In the genomic region with DNA sequence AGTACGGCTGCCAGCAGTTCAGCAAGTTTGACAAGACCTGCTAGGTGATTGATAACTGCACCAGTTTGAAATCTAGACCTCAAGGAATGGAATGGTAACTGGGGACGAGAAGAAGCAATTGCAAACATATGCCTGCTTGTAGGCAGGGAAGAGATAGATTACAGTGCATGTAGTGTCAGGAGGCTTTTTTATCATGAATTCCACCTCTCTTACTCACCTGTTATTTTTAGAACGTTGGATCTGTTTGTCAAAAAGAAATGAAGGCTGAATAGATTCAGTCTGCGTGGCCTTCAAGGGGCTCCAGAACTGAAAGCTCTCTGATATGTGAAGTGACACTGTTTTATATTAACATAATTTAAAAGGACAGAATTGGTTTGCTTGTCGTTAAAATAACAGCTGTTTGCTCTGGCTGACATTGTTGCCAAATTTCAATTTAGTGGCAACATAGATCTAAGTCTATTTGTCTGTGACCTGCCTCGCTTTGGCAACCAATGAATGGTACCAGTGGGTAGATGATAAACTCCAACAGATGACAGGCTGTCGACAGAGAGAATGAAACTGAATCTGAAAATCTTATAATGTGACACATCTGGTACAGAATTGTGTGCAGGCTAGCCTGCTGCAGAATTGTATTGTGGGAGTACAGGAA, we compare ENCODE assay signal across 8 cellular contexts.
DNase-seq lines count a peak whose midpoint lies in the region; ATAC-seq and TF ChIP-seq lines count a peak whose summit lies in the region.

No MANE protein-coding gene starts in this region.

- no peaks in the 10 kb centered on the region for H3K27me3 ChIP-seq in kidney epithelial cell (ENCODE audit: control insufficient read depth, insufficient read depth, low read length)

- H3K4me3 Mint-ChIP-seq in T-helper 1 cell treated with Interleukin-12 subunit alpha and Interleukin-12 subunit beta and Interleukin-4 antibody, amounts not matched to agents 30 μg/mL and 1 μg/mL, for 36 hours, result no peak overlapping the region
- H3K4me3 Mint-ChIP-seq in nephron progenitor cell, result no peak overlapping the region

- DNase-seq in AG08396 (ENCODE audit: low spot score) (peak; percentile 30), kidney epithelial cell (ENCODE audit: low read depth) (peak; percentile 34), nephron progenitor cell (no peak), amygdala (lab: John Stamatoyannopoulos, UW) (no peak), NCI-H128 (lab: John Stamatoyannopoulos, UW; ENCODE audit: unreplicated experiment) (no peak)

- ATAC-seq in GM18907 (IDR thresholded peaks at IDR 0.05; ENCODE audit: unreplicated experiment) (peak; percentile 99), HG03066 (IDR thresholded peaks at IDR 0.05; ENCODE audit: low read depth, unreplicated experiment) (peak; percentile 95)

- peak overlapping the region; percentile 13 for H3K27ac Mint-ChIP-seq in T-helper 1 cell treated with Interleukin-12 subunit alpha and Interleukin-12 subunit beta and Interleukin-4 antibody, amounts not matched to agents 30 μg/mL and 1 μg/mL, for 36 hours
- H3K27ac Mint-ChIP-seq in nephron progenitor cell, result no peak overlapping the region

- H3K36me3 ChIP-seq in kidney epithelial cell (ENCODE audit: control insufficient read depth, insufficient read depth, low read length), result no peaks in the 10 kb centered on the region

- H3K4me1 Mint-ChIP-seq in T-helper 1 cell treated with Interleukin-12 subunit alpha and Interleukin-12 subunit beta and Interleukin-4 antibody, amounts not matched to agents 30 μg/mL and 1 μg/mL, for 36 hours (ENCODE audit: low read depth), result peaks cover 8% of the 10 kb centered on the region
- peaks cover 18% of the 10 kb centered on the region for H3K4me1 Mint-ChIP-seq in nephron progenitor cell

- no peaks in the 10 kb centered on the region for H3K36me3 Mint-ChIP-seq in T-helper 1 cell treated with Interleukin-12 subunit alpha and Interleukin-12 subunit beta and Interleukin-4 antibody, amounts not matched to agents 30 μg/mL and 1 μg/mL, for 36 hours (ENCODE audit: low read depth)
- no peaks in the 10 kb centered on the region for H3K36me3 Mint-ChIP-seq in nephron progenitor cell (ENCODE audit: low read depth)

- no peaks in the 10 kb centered on the region for H3K9me3 Mint-ChIP-seq in T-helper 1 cell treated with Interleukin-12 subunit alpha and Interleukin-12 subunit beta and Interleukin-4 antibody, amounts not matched to agents 30 μg/mL and 1 μg/mL, for 36 hours
- no peaks in the 10 kb centered on the region for H3K9me3 Mint-ChIP-seq in nephron progenitor cell

- TF ChIP-seq CTCF in kidney epithelial cell (IDR thresholded peaks at IDR 0.05; ENCODE audit: insufficient read depth, low read length, poor library complexity, severe bottlenecking) (no peak), nephron progenitor cell (IDR thresholded peaks at IDR 0.05) (no peak)

- H3K27me3 Mint-ChIP-seq in T-helper 1 cell treated with Interleukin-12 subunit alpha and Interleukin-12 subunit beta and Interleukin-4 antibody, amounts not matched to agents 30 μg/mL and 1 μg/mL, for 36 hours (ENCODE audit: low read depth), result no peaks in the 10 kb centered on the region
- H3K27me3 Mint-ChIP-seq in nephron progenitor cell (ENCODE audit: low read depth, poor library complexity), result no peaks in the 10 kb centered on the region

- no peak overlapping the region for H3K4me3 ChIP-seq in kidney epithelial cell (ENCODE audit: low read depth, low read length)

Comparison
In these comparisons a context has a peak if more than half of its experiments do, and no peak if none do; other contexts are left out.
1. DNase-seq: peak in AG08396 (single experiment) and kidney epithelial cell (single experiment); none in nephron progenitor cell (single experiment), amygdala (0 of 56) and NCI-H128 (single experiment).